ENCODE assay signal across 22 cellular contexts in the genomic region with DNA sequence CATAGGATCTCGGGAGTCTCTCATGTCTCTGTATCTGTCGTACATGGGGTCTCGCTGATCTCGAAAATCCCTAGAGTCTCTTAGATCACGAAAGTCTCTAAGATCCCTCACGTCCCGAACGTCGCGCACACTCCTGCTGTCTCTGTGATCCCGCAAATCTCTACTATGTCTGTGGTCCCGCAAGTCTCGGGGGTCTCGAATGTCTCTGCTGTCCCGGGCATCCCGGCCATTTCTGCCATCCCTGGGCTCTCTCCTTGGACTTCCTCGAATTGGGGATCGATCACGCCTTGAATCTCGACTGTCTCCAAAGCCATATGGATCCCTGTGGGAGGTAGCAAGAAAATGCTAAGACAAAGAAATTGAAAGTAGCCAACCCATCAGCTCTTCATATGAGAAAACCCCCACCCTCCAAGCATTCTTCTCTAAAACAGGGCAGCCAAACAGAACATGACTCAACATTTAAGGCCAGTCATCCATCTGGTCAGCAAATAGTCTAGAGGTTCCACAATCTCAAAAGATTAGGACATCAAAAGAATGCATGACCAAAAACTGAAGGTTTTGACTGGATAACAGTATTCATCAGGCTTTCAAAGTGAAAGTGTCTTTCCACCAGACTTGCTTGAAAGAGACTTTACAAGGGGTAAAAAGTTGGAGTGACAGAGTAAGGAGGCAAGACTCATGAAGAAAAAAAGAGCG. TPM values are rescaled to one million over a fixed set of nuclear protein-coding genes. Genes with fewer than 3 reads are reported as not detected.
DNase-seq lines count a peak whose midpoint lies in the region; ATAC-seq and TF ChIP-seq lines count a peak whose summit lies in the region.
"Had no signal": no experiment of that assay in that cellular context is flagged by ENCODE, and none has a peak within 500 bp of the region (broad histone marks: within the 10 kb centered on the region; RNA-seq: fewer than 3 reads in every experiment).

No MANE protein-coding gene starts in this region.

- no peaks in the 10 kb centered on the region for H3K27me3 ChIP-seq in stomach
- H3K27me3 ChIP-seq: neural progenitor cell, SJSA1 had no signal

- intact Hi-C loops in stomach (cut with DNase I; ENCODE audit: low total_unique reads) = no loop called here

- H3K4me3 ChIP-seq in epithelial cell of proximal tubule (ENCODE audit: low read depth, low read length) (no peak overlapping the region), stomach (no peak overlapping the region)
- H3K4me3 ChIP-seq: neural progenitor cell, SJSA1 had no signal

- DNase-seq in CD1c-positive myeloid dendritic cell (ENCODE audit: extremely low spot score) = peak; percentile 39
- DNase-seq in NCI-H226 = peak; percentile 44
- DNase-seq in epithelial cell of proximal tubule (ENCODE audit: low read depth) = peak; percentile 50
- DNase-seq in non-pigmented ciliary epithelial cell (ENCODE audit: low read depth) = peak; percentile 76
- DNase-seq in NCI-H2227 treated with DMSO at 0.1 percent for 48 hours (lab: John Stamatoyannopoulos, UW) = no peak
- no peak for DNase-seq in HK-2 (ENCODE audit: unreplicated experiment)
- no peak for DNase-seq in stomach
- DNase-seq: activated CD4-positive, alpha-beta T cell treated with anti-CD3 and anti-CD28 coated beads for 48 hours; activated naive CD8-positive, alpha-beta T cell treated with anti-CD3 and anti-CD28 coated beads for 36 hours; activated T-cell treated with anti-CD3 and anti-CD28 coated beads, Interleukin-2, amount 50 U/mL, for 4 hours; CD4-positive, alpha-beta T cell; effector memory CD8-positive, alpha-beta T cell; H9; Karpas-422; NCI-H1436 treated with DMSO at 0.1 percent for 48 hours; NCI-H446; stimulated activated CD4-positive, alpha-beta T cell treated with anti-CD3 and anti-CD28 coated beads, Interleukin-1b, Interleukin-23, amount 100 ng/mL, for 48 hours; T1000 had no signal

- TF ChIP-seq POLR2A in stomach (IDR thresholded peaks at IDR 0.05) = no peak

- no peaks in the 10 kb centered on the region for H3K9me3 ChIP-seq in stomach
- H3K9me3 ChIP-seq: SJSA1 had no signal

- H3K27ac ChIP-seq in stomach = no peak overlapping the region
- H3K27ac ChIP-seq: neural progenitor cell, SJSA1 had no signal

- 94 to 97% (median 96%) methylated on average over 21 of the region's 21 CpGs for WGBS in stomach, 5 donors

- peaks cover 55 to 76% (median 73%) of the 10 kb centered on the region in 4 donors for H3K36me3 ChIP-seq in stomach

- no peak for TF ChIP-seq CTCF in epithelial cell of proximal tubule (conservative IDR thresholded peaks at IDR 0.05; ENCODE audit: low read depth, low read length)
- TF ChIP-seq CTCF in stomach (IDR thresholded peaks at IDR 0.05) = no peak

- peaks cover 0 to 27% (median 0%) of the 10 kb centered on the region in 4 donors for H3K4me1 ChIP-seq in stomach

- ATAC-seq in HG03045 (IDR thresholded peaks at IDR 0.05; ENCODE audit: unreplicated experiment) = no peak
- ATAC-seq: activated T-cell treated with anti-CD3 and anti-CD28 coated beads, Interleukin-2, amount 50 U/mL, for 4 hours; effector memory CD8-positive, alpha-beta T cell had no signal

- no peak for TF ChIP-seq EP300 in stomach (IDR thresholded peaks at IDR 0.05)

RNA-seq across cellular contexts. Expression of a gene that starts 19.4 kb away (rescaled TPM):
- total RNA-seq in epithelial cell of proximal tubule (20.9 and 32.5 TPM in 2 replicates), stomach (10 to 100 TPM in 2 of 5 donors, 1 to 10 TPM in 3; 4.3 to 58.9 (median 9.5) TPM)
- polyA plus RNA-seq in stomach = 10 to 100 TPM; 11.2 to 17.7 (median 11.6) TPM

RNA-seq across cellular contexts. Expression of a gene that starts 41.3 kb away (rescaled TPM):
- total RNA-seq in epithelial cell of proximal tubule = not detected in 2 replicates
- total RNA-seq in stomach = 1 to 10 TPM in 1 of 5 donors, not detected in 4; 1.3 TPM
- 1 to 10 TPM in 2 of 3 donors, under 1 TPM in 1; 0.93 to 6.2 (median 5.5) TPM for polyA plus RNA-seq in stomach
- total RNA-seq: activated T-cell treated with anti-CD3 and anti-CD28 coated beads, Interleukin-2, amount 50 U/mL, for 4 hours; Daoy; SJSA1 had no signal

RNA-seq across cellular contexts. Expression of a gene that starts 47.8 kb away (rescaled TPM):
- total RNA-seq in epithelial cell of proximal tubule = 49.7 and 74.7 TPM in 2 replicates
- 10 to 100 TPM in 1 of 5 donors, 1 to 10 TPM in 3, not detected in 1; 2.8 to 18.7 (median 4.4) TPM for total RNA-seq in stomach
- 10 to 100 TPM in 1 of 3 donors, 1 to 10 TPM in 2; 5.2 to 19.9 (median 8.4) TPM for polyA plus RNA-seq in stomach

Comparison
In these comparisons a context has a peak if more than half of its experiments do, and no peak if none do; other contexts are left out.
1. DNase-seq: peak in CD1c-positive myeloid dendritic cell (single experiment), NCI-H226 (single experiment), epithelial cell of proximal tubule (single experiment) and non-pigmented ciliary epithelial cell (single experiment); none in NCI-H2227 treated with DMSO at 0.1 percent for 48 hours (single experiment), HK-2 (single experiment) and stomach (single experiment).